In the genomic region with DNA sequence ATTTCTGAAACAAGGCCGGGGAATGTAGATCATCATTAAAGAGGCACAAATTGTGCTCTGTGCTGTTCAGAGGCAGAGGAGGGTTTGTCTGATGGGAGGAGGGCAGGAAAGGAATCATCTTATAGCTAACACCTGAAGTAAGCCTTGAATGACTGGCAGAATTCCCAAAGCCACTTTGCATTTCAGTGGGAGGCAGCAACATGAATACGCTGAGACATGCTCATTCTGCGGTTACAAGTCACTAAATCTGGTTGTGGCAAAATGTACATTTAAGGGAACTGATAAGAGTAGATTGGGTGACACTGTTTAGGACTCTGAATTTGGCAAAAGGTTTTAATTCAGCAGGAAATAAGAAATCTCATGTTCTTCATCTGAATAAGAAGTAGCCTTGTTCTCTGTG, we compare ENCODE assay signal across 24 cellular contexts. TPM values are rescaled to one million over a fixed set of nuclear protein-coding genes. Genes with fewer than 3 reads are reported as not detected.
DNase-seq lines count a peak whose midpoint lies in the region; ATAC-seq, FAIRE-seq and TF ChIP-seq lines count a peak whose summit lies in the region.
"Had no signal": no experiment of that assay in that cellular context is flagged by ENCODE, and none has a peak within 500 bp of the region (broad histone marks: within the 10 kb centered on the region; RNA-seq: fewer than 3 reads in every experiment).

No MANE protein-coding gene starts in this region.

- H3K9me2 ChIP-seq in GM23338 (ENCODE audit: insufficient read depth): no peaks in the 10 kb centered on the region

- H3K27me3 ChIP-seq in GM23338 (ENCODE audit: insufficient read depth) (peaks cover 27% of the 10 kb centered on the region), bronchial epithelial cell (ENCODE audit: control insufficient read depth, insufficient read depth, low read length) (peaks cover 6% of the 10 kb centered on the region)
- H3K27me3 ChIP-seq: SJCRH30, vagina had no signal

- H3K4me1 ChIP-seq in GM23338 (ENCODE audit: insufficient read depth): peaks cover 6% of the 10 kb centered on the region; the same call in 1 of the 2 replicates

- H3K36me3 ChIP-seq in GM23338 (ENCODE audit: insufficient read depth) (no peaks in the 10 kb centered on the region), bronchial epithelial cell (ENCODE audit: control insufficient read depth, insufficient read depth, low read length) (no peaks in the 10 kb centered on the region)
- H3K36me3 ChIP-seq: adrenal gland, SJCRH30, vagina had no signal

- H4K20me1 ChIP-seq in GM23338 (replicated peaks; ENCODE audit: insufficient read depth): no peaks in the 10 kb centered on the region

- peak overlapping the region; percentile 66 for H3K27ac Mint-ChIP-seq in GM23338
- H3K27ac Mint-ChIP-seq in osteocyte (ENCODE audit: unreplicated experiment): no peak overlapping the region
- no peak overlapping the region for H3K27ac Mint-ChIP-seq in natural killer cell treated with Interleukin-12 subunit alpha and Interleukin-12 subunit beta and Interleukin-15 and Interleukin-18, amount 100 ng/mL, for 72 hours
- H3K27ac Mint-ChIP-seq: activated CD8-positive, alpha-beta memory T cell treated with anti-CD3 and anti-CD28 coated beads, Interleukin-2, amount 10 ng/mL, durations not matched to agents 7 days and 5 days; natural killer cell; T-helper 2 cell treated with Interferon-gamma antibody and Interleukin-4, amounts not matched to agents 5 μg/mL and 100 μg/mL, for 36 hours had no signal

- no peak overlapping the region for H3K4me3 Mint-ChIP-seq in GM23338
- no peak overlapping the region for H3K4me3 Mint-ChIP-seq in osteocyte (ENCODE audit: unreplicated experiment)
- H3K4me3 Mint-ChIP-seq in natural killer cell treated with Interleukin-12 subunit alpha and Interleukin-12 subunit beta and Interleukin-15 and Interleukin-18, amount 100 ng/mL, for 72 hours: no peak overlapping the region
- H3K4me3 Mint-ChIP-seq: activated CD8-positive, alpha-beta memory T cell treated with anti-CD3 and anti-CD28 coated beads, Interleukin-2, amount 10 ng/mL, durations not matched to agents 7 days and 5 days; natural killer cell; T-helper 2 cell treated with Interferon-gamma antibody and Interleukin-4, amounts not matched to agents 5 μg/mL and 100 μg/mL, for 36 hours had no signal

- H3K4me3 ChIP-seq in GM23338: no peak overlapping the region
- no peak overlapping the region for H3K4me3 ChIP-seq in bronchial epithelial cell (ENCODE audit: low read depth, low read length)
- H3K4me3 ChIP-seq: adrenal gland, psoas muscle, SJCRH30, smooth muscle cell, vagina had no signal

- peaks cover 16% of the 10 kb centered on the region for H3K27me3 Mint-ChIP-seq in GM23338 (ENCODE audit: insufficient read depth, low read depth, poor library complexity)
- peaks cover 19% of the 10 kb centered on the region for H3K27me3 Mint-ChIP-seq in osteocyte (ENCODE audit: unreplicated experiment)
- peaks cover 40 to 65% of the 10 kb centered on the region in 2 donors for H3K27me3 Mint-ChIP-seq in natural killer cell treated with Interleukin-12 subunit alpha and Interleukin-12 subunit beta and Interleukin-15 and Interleukin-18, amount 100 ng/mL, for 72 hours

- no peak overlapping the region for H3K27ac ChIP-seq in GM23338 (ENCODE audit: low read depth)
- H3K27ac ChIP-seq: adrenal gland, psoas muscle, SJCRH30, vagina had no signal

- ATAC-seq in GM23338: peak; percentile 20; the same call in 1 of the 3 replicates
- no peak for ATAC-seq in natural killer cell treated with Interleukin-12 subunit alpha and Interleukin-12 subunit beta and Interleukin-15 and Interleukin-18, amount 100 ng/mL, for 72 hours
- no peak for ATAC-seq in HG03439 (IDR thresholded peaks at IDR 0.05; ENCODE audit: unreplicated experiment)
- ATAC-seq: activated CD8-positive, alpha-beta memory T cell treated with anti-CD3 and anti-CD28 coated beads, Interleukin-2, amount 10 ng/mL, durations not matched to agents 7 days and 5 days; natural killer cell; psoas muscle had no signal

- peaks cover 15% of the 10 kb centered on the region for H3K4me1 Mint-ChIP-seq in GM23338
- peaks cover 16% of the 10 kb centered on the region for H3K4me1 Mint-ChIP-seq in osteocyte (ENCODE audit: unreplicated experiment)
- H3K4me1 Mint-ChIP-seq in natural killer cell treated with Interleukin-12 subunit alpha and Interleukin-12 subunit beta and Interleukin-15 and Interleukin-18, amount 100 ng/mL, for 72 hours (ENCODE audit: low read depth in 2 of 2): peaks cover 7 to 12% of the 10 kb centered on the region in 2 donors

- no peaks in the 10 kb centered on the region for H3F3A ChIP-seq in GM23338 (replicated peaks; ENCODE audit: low read depth)

- H3K36me3 Mint-ChIP-seq in GM23338 (ENCODE audit: low read depth) (no peaks in the 10 kb centered on the region), osteocyte (ENCODE audit: unreplicated experiment) (no peaks in the 10 kb centered on the region)
- H3K36me3 Mint-ChIP-seq in natural killer cell treated with Interleukin-12 subunit alpha and Interleukin-12 subunit beta and Interleukin-15 and Interleukin-18, amount 100 ng/mL, for 72 hours: no peaks in the 10 kb centered on the region
- H3K36me3 Mint-ChIP-seq: activated CD8-positive, alpha-beta memory T cell treated with anti-CD3 and anti-CD28 coated beads, Interleukin-2, amount 10 ng/mL, durations not matched to agents 7 days and 5 days; natural killer cell had no signal

- H3K4me2 ChIP-seq in GM23338: no peak overlapping the region
- H3K4me2 ChIP-seq: smooth muscle cell had no signal

- no peak for FAIRE-seq in bronchial epithelial cell (lab: Jason Lieb, UNC)
- FAIRE-seq: GM12892, kidney had no signal

- DNase-seq in GM23338 (ENCODE audit: low spot score) (peak; percentile 16), NCI-H2171 treated with DMSO at 0.1 percent for 48 hours (lab: John Stamatoyannopoulos, UW) (peak; percentile 72), bronchial epithelial cell (ENCODE audit: low read depth) (peak; percentile 92), putamen (ENCODE audit: low spot score) (peak; percentile 70), osteocyte (ENCODE audit: extremely low spot score, unreplicated experiment) (no peak)
- DNase-seq in natural killer cell treated with Interleukin-12 subunit alpha and Interleukin-12 subunit beta and Interleukin-15 and Interleukin-18, amount 100 ng/mL, for 72 hours (ENCODE audit: low spot score): no peak
- DNase-seq: activated CD8-positive, alpha-beta memory T cell treated with anti-CD3 and anti-CD28 coated beads, Interleukin-2, amount 10 ng/mL, durations not matched to agents 7 days and 5 days; adrenal gland; Calu3; effector memory CD4-positive, alpha-beta T cell; GF-D8; kidney; mesenchymal stem cell; natural killer cell; NCI-H510A; psoas muscle; stimulated activated CD8-positive, alpha-beta memory T cell treated with anti-CD3 and anti-CD28 coated beads, Interleukin-4, amount 100 ng/mL, for 48 hours; substantia nigra had no signal

- H3K9me3 Mint-ChIP-seq in GM23338 (no peaks in the 10 kb centered on the region), osteocyte (ENCODE audit: unreplicated experiment) (no peaks in the 10 kb centered on the region)
- H3K9me3 Mint-ChIP-seq in natural killer cell treated with Interleukin-12 subunit alpha and Interleukin-12 subunit beta and Interleukin-15 and Interleukin-18, amount 100 ng/mL, for 72 hours: no peaks in the 10 kb centered on the region
- H3K9me3 Mint-ChIP-seq: natural killer cell; T-helper 2 cell treated with Interferon-gamma antibody and Interleukin-4, amounts not matched to agents 5 μg/mL and 100 μg/mL, for 36 hours had no signal

- H2AFZ ChIP-seq in GM23338: no peak overlapping the region

- H3K79me2 ChIP-seq in GM23338 (replicated peaks; ENCODE audit: insufficient read depth): no peaks in the 10 kb centered on the region

- TF ChIP-seq CTCF in GM23338 (conservative IDR thresholded peaks at IDR 0.05; ENCODE audit: low read depth in 2 of 2): no peak
- no peak for TF ChIP-seq CTCF in bronchial epithelial cell (IDR thresholded peaks at IDR 0.05; ENCODE audit: insufficient read depth, low read length, severe bottlenecking)
- no peak for TF ChIP-seq CTCF in osteocyte (IDR thresholded peaks at IDR 0.05)

TF ChIP-seq in GM23338, 12 proteins besides CTCF, POLR2A, EP300 and RAD21 (continues in another document):
- TF ChIP-seq EZH2 (IDR thresholded peaks at IDR 0.05; ENCODE audit: low read depth, unreplicated experiment) (no peak), ZNF331 (CRISPR knock-in tag; IDR thresholded peaks at IDR 0.05; ENCODE audit: low read depth) (no peak), JUNB (IDR thresholded peaks at IDR 0.05; ENCODE audit: unreplicated experiment) (no peak), NANOG (IDR thresholded peaks at IDR 0.05; ENCODE audit: borderline replicate concordance) (no peak), EZH2phosphoT487 (IDR thresholded peaks at IDR 0.05; ENCODE audit: unreplicated experiment) (no peak), ETS1 (IDR thresholded peaks at IDR 0.05) (no peak), POLR2AphosphoS5 (IDR thresholded peaks at IDR 0.05; ENCODE audit: low read depth) (no peak), STAT1 (IDR thresholded peaks at IDR 0.05; ENCODE audit: unreplicated experiment) (no peak)

RNA-seq across cellular contexts. Expression of gene COL19A1, which starts 4.4 kb away (rescaled TPM):
- not detected in 2 replicates for total RNA-seq in GM23338 (2014; rRNA removed; shearing (Covaris generic))
- polyA plus RNA-seq in GM23338 (2016; fragmentation: Nextera tagmentation; extraction: Ambion mirVana): 0.03 TPM in 1 of 2 replicates, not detected in the other
- total RNA-seq in bronchial epithelial cell (not detected in 2 replicates), osteocyte (not detected in 2 replicates)
- total RNA-seq in natural killer cell treated with Interleukin-12 subunit alpha and Interleukin-12 subunit beta and Interleukin-15 and Interleukin-18, amount 100 ng/mL, for 72 hours: under 1 TPM in 1 of 2 donors, not detected in 1; 0.42 TPM
- total RNA-seq: Calu3 had no signal

Comparison
In these comparisons a context has a peak if more than half of its experiments do, and no peak if none do; other contexts are left out.
1. DNase-seq: peak in GM23338 (single experiment), NCI-H2171 treated with DMSO at 0.1 percent for 48 hours (single experiment), bronchial epithelial cell (single experiment) and putamen (single experiment); none in osteocyte (single experiment) and natural killer cell treated with Interleukin-12 subunit alpha and Interleukin-12 subunit beta and Interleukin-15 and Interleukin-18, amount 100 ng/mL, for 72 hours (single experiment).